ENCODE assay signal across 25 cellular contexts in genomic region chr13:100068532-100068931, GRCh38.
"Had no signal": no experiment of that assay in that cellular context is flagged by ENCODE, and none has a peak within 500 bp of the region (broad histone marks: within the 10 kb centered on the region; RNA-seq: fewer than 3 reads in every experiment).

No MANE protein-coding gene starts in this region.

- H3K36me3 Mint-ChIP-seq: activated CD4-positive, alpha-beta memory T cell treated with anti-CD3 and anti-CD28 coated beads for 36 hours had no signal

- H3K27me3 ChIP-seq: brain microvascular endothelial cell, cardiac muscle cell, Peyer's patch, SJCRH30 had no signal

- H3K9me3 Mint-ChIP-seq: activated CD4-positive, alpha-beta memory T cell treated with anti-CD3 and anti-CD28 coated beads for 36 hours; activated CD4-positive, alpha-beta T cell treated with anti-CD3 and anti-CD28 coated beads, Interleukin-2, amount 10 ng/mL, durations not matched to agents 7 days and 5 days; activated naive CD4-positive, alpha-beta T cell treated with anti-CD3 and anti-CD28 coated beads for 36 hours; activated T-cell treated with anti-CD3 and anti-CD28 coated beads, Interleukin-2, amount 50 U/mL, for 4 hours; activated T-helper 17 cell treated with anti-CD3 and anti-CD28 coated beads, Interleukin-2, amount 50 U/mL, for 72 hours had no signal

- H3K27ac Mint-ChIP-seq: activated CD4-positive, alpha-beta memory T cell treated with anti-CD3 and anti-CD28 coated beads for 36 hours; activated CD4-positive, alpha-beta T cell treated with anti-CD3 and anti-CD28 coated beads, Interleukin-2, amount 10 ng/mL, durations not matched to agents 7 days and 5 days; activated naive CD4-positive, alpha-beta T cell treated with anti-CD3 and anti-CD28 coated beads for 36 hours; activated naive CD8-positive, alpha-beta T cell; activated T-helper 17 cell treated with anti-CD3 and anti-CD28 coated beads, Interleukin-2, amount 50 U/mL, for 72 hours had no signal

- H3K4me3 Mint-ChIP-seq: activated CD4-positive, alpha-beta memory T cell treated with anti-CD3 and anti-CD28 coated beads for 36 hours; activated CD4-positive, alpha-beta T cell treated with anti-CD3 and anti-CD28 coated beads, Interleukin-2, amount 10 ng/mL, durations not matched to agents 7 days and 5 days; activated naive CD4-positive, alpha-beta T cell treated with anti-CD3 and anti-CD28 coated beads for 36 hours; activated naive CD8-positive, alpha-beta T cell; activated T-cell treated with anti-CD3 and anti-CD28 coated beads, Interleukin-2, amount 50 U/mL, for 4 hours; activated T-helper 17 cell treated with anti-CD3 and anti-CD28 coated beads, Interleukin-2, amount 50 U/mL, for 72 hours had no signal

- H3K4me2 ChIP-seq: SK-N-SH had no signal

- H3K4me1 Mint-ChIP-seq: activated CD4-positive, alpha-beta T cell treated with anti-CD3 and anti-CD28 coated beads, Interleukin-2, amount 10 ng/mL, durations not matched to agents 7 days and 5 days; activated T-helper 17 cell treated with anti-CD3 and anti-CD28 coated beads, Interleukin-2, amount 50 U/mL, for 72 hours had no signal

- H3K4me1 ChIP-seq: Peyer's patch had no signal

- H3K9me3 ChIP-seq: Peyer's patch, SJCRH30, SK-N-SH had no signal

- DNase-seq: activated CD4-positive, alpha-beta memory T cell treated with anti-CD3 and anti-CD28 coated beads for 36 hours; activated CD4-positive, alpha-beta T cell treated with anti-CD3 and anti-CD28 coated beads, Interleukin-2, amount 10 ng/mL, durations not matched to agents 7 days and 5 days; activated CD4-positive, CD25-positive, alpha-beta regulatory T cell; activated CD8-positive, alpha-beta memory T cell treated with anti-CD3 and anti-CD28 coated beads for 24 hours; activated gamma-delta T cell; activated naive CD4-positive, alpha-beta T cell treated with anti-CD3 and anti-CD28 coated beads for 36 hours; activated T-cell treated with anti-CD3 and anti-CD28 coated beads, Interleukin-2, amount 50 U/mL, for 4 hours; brain microvascular endothelial cell; Kasumi-1; KBM-7; NCI-H1092; NCI-H1417; NCI-H1930; NCI-H2107; NCI-H226; Peyer's patch; Right ventricle myocardium superior; SJCRH30; SK-N-SH; T-helper 1 cell had no signal

- H3K27ac ChIP-seq: brain microvascular endothelial cell, cardiac muscle cell, Peyer's patch, RWPE1, SJCRH30, VCaP had no signal

- H3K36me3 ChIP-seq: brain microvascular endothelial cell, cardiac muscle cell, Peyer's patch, SJCRH30 had no signal

- H3K27me3 Mint-ChIP-seq: activated CD4-positive, alpha-beta memory T cell treated with anti-CD3 and anti-CD28 coated beads for 36 hours had no signal

- ATAC-seq: activated T-cell treated with anti-CD3 and anti-CD28 coated beads, Interleukin-2, amount 50 U/mL, for 4 hours; activated T-helper 17 cell treated with anti-CD3 and anti-CD28 coated beads, Interleukin-2, amount 50 U/mL, for 72 hours had no signal

- H3K4me3 ChIP-seq: cardiac muscle cell, Peyer's patch, SJCRH30 had no signal

- H3K9ac ChIP-seq: SK-N-SH had no signal
